In genomic region chr10:105056413-105056812, GRCh38 we compare ENCODE assay signal across 29 cellular contexts.
DNase-seq lines count a peak whose midpoint lies in the region; TF ChIP-seq lines count a peak whose summit lies in the region.
"Had no signal": no experiment of that assay in that cellular context is flagged by ENCODE, and none has a peak within 500 bp of the region (broad histone marks: within the 10 kb centered on the region; RNA-seq: fewer than 3 reads in every experiment).

No MANE protein-coding gene starts in this region.

- H3K36me3 ChIP-seq in neural cell (ENCODE audit: insufficient read depth, low read length) (no peaks in the 10 kb centered on the region), osteoblast (ENCODE audit: insufficient read depth, low read length) (no peaks in the 10 kb centered on the region)
- H3K36me3 ChIP-seq: BE2C; BLaER1; BLaER1 treated with 17β-estradiol and CSF1 and Interleukin-3, amounts not matched to agents 10 nM and 100 nM had no signal

- H3K27ac ChIP-seq in neural cell (ENCODE audit: low read length) (no peak overlapping the region), osteoblast (ENCODE audit: low read depth, low read length) (no peak overlapping the region)
- H3K27ac ChIP-seq: 22Rv1; A549; BLaER1; BLaER1 treated with 17β-estradiol and CSF1 and Interleukin-3, amounts not matched to agents 10 nM and 100 nM; C4-2B had no signal

- no peaks in the 10 kb centered on the region for H3K79me2 ChIP-seq in neural cell (replicated peaks; ENCODE audit: insufficient read depth, low read length)
- no peaks in the 10 kb centered on the region for H3K79me2 ChIP-seq in osteoblast (ENCODE audit: insufficient read depth, low read length)

- no peak overlapping the region for H3K9ac ChIP-seq in neural cell (ENCODE audit: low read length)
- H3K9ac ChIP-seq: BLaER1; BLaER1 treated with 17β-estradiol and CSF1 and Interleukin-3, amounts not matched to agents 10 nM and 100 nM had no signal

- peak; percentile 89 for TF ChIP-seq EP300 in neural cell (conservative IDR thresholded peaks at IDR 0.05; ENCODE audit: poor library complexity, severe bottlenecking)

- H3F3A ChIP-seq in neural cell (ENCODE audit: insufficient read depth, low read length, poor library complexity, severe bottlenecking) = no peaks in the 10 kb centered on the region

- H4K20me1 ChIP-seq in neural cell (ENCODE audit: insufficient read depth) (no peaks in the 10 kb centered on the region), osteoblast (ENCODE audit: insufficient read depth, low read length) (no peaks in the 10 kb centered on the region)
- H4K20me1 ChIP-seq: BLaER1; BLaER1 treated with 17β-estradiol and CSF1 and Interleukin-3, amounts not matched to agents 10 nM and 100 nM had no signal

- TF ChIP-seq RAD21 in neural cell (conservative IDR thresholded peaks at IDR 0.05) = no peak

- no peaks in the 10 kb centered on the region for H3K27me3 ChIP-seq in neural cell (ENCODE audit: insufficient read depth, low read depth, low read length)
- H3K27me3 ChIP-seq in osteoblast (ENCODE audit: insufficient read depth, low read length) = no peaks in the 10 kb centered on the region
- H3K27me3 ChIP-seq: BE2C; BLaER1; BLaER1 treated with 17β-estradiol and CSF1 and Interleukin-3, amounts not matched to agents 10 nM and 100 nM had no signal

- H3K4me3 ChIP-seq in neural cell (ENCODE audit: low read length) = no peak overlapping the region
- H3K4me3 ChIP-seq in osteoblast (ENCODE audit: insufficient read depth, low read length) = no peak overlapping the region
- H3K4me3 ChIP-seq: A549; BLaER1; BLaER1 treated with 17β-estradiol and CSF1 and Interleukin-3, amounts not matched to agents 10 nM and 100 nM had no signal

- no peaks in the 10 kb centered on the region for H3K4me1 ChIP-seq in osteoblast (ENCODE audit: insufficient read depth, low read length)
- H3K4me1 ChIP-seq: A549; BE2C; BLaER1; BLaER1 treated with 17β-estradiol and CSF1 and Interleukin-3, amounts not matched to agents 10 nM and 100 nM; Caco-2 had no signal

- DNase-seq in osteoblast (ENCODE audit: insufficient read length, low spot score, missing footprints) = peak; percentile 9
- no peak for DNase-seq in NCI-H2227 (lab: John Stamatoyannopoulos, UW; ENCODE audit: unreplicated experiment)
- no peak for DNase-seq in UCSD-AML1 (lab: John Stamatoyannopoulos, UW; ENCODE audit: unreplicated experiment)
- DNase-seq: 8988T; ACHN; AML-193; BE2C; C1 segment of cervical spinal cord; Caco-2; Calu3; CD4-positive, alpha-beta memory T cell; CD4-positive, alpha-beta T cell; CD4-positive, CD25-positive, alpha-beta regulatory T cell; CD8-positive, alpha-beta memory T cell; CD8-positive, alpha-beta T cell; COR-L47; DMS 273 treated with DMSO at 0.1 percent for 48 hours; DMS153; DMS53; DMS79; DMS79 treated with DMSO at 0.1 percent for 48 hours; DND-41; EL had no signal

- H3K9me3 ChIP-seq in neural cell (ENCODE audit: low read length) (no peaks in the 10 kb centered on the region), osteoblast (ENCODE audit: low read depth, low read length) (no peaks in the 10 kb centered on the region)
- H3K9me3 ChIP-seq: A549, BE2C, Caco-2 had no signal

- TF ChIP-seq CTCF in neural cell (IDR thresholded peaks at IDR 0.05; ENCODE audit: poor library complexity, severe bottlenecking) = no peak
- no peak for TF ChIP-seq CTCF in osteoblast (IDR thresholded peaks at IDR 0.05; ENCODE audit: extremely low read depth, low read depth, low read length)

- no peak overlapping the region for H3K4me2 ChIP-seq in neural cell (ENCODE audit: low read length)
- no peak overlapping the region for H3K4me2 ChIP-seq in osteoblast (ENCODE audit: insufficient read depth, low read length)
- H3K4me2 ChIP-seq: A549; BLaER1; BLaER1 treated with 17β-estradiol and CSF1 and Interleukin-3, amounts not matched to agents 10 nM and 100 nM had no signal

- H2AFZ ChIP-seq in neural cell (ENCODE audit: low read depth, low read length) (no peak overlapping the region), osteoblast (ENCODE audit: low read length) (no peak overlapping the region)

- no peaks in the 10 kb centered on the region for H3K9me2 ChIP-seq in neural cell (ENCODE audit: insufficient read depth, low read length)

TF ChIP-seq in neural cell, 6 proteins besides CTCF, POLR2A, EP300 and RAD21:
- TF ChIP-seq REST (IDR thresholded peaks at IDR 0.05; ENCODE audit: borderline replicate concordance) = no peak
- TF ChIP-seq TAF1 (IDR thresholded peaks at IDR 0.05; ENCODE audit: low read depth) = no peak
- no peak for TF ChIP-seq SMC3 (conservative IDR thresholded peaks at IDR 0.05; ENCODE audit: poor library complexity)
- TF ChIP-seq POLR2AphosphoS5 (IDR thresholded peaks at IDR 0.05) = peak; percentile 53
- TF ChIP-seq EZH2 (IDR thresholded peaks at IDR 0.05; ENCODE audit: borderline replicate concordance, insufficient read depth, low read length, poor library complexity, severe bottlenecking) = no peak
- no peak for TF ChIP-seq MXI1 (conservative IDR thresholded peaks at IDR 0.05; ENCODE audit: poor library complexity, severe bottlenecking)
